ENCODE assay signal across 27 cellular contexts in the genomic region with DNA sequence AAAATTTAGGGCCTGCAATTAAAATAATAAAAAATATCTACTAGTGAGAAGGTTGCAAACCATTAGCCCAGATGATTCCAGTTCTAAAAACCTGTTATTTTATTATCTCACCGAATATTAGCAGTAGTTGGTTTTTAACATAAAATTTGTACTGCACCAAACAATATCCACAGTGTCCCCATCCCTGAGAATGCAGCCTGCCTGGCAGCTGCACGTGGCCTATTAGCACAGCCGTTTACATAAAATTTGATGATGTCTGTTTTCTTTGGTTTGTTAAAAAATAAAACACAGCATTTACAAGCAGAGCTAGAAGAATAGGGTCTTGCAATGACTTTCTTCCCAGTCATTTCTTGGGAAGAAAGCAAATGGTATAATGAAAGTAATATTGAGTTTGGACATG. TPM values are rescaled to one million over a fixed set of nuclear protein-coding genes. Genes with fewer than 3 reads are reported as not detected.
DNase-seq lines count a peak whose midpoint lies in the region; ATAC-seq and TF ChIP-seq lines count a peak whose summit lies in the region.
"Had no signal": no experiment of that assay in that cellular context is flagged by ENCODE, and none has a peak within 500 bp of the region (broad histone marks: within the 10 kb centered on the region; RNA-seq: fewer than 3 reads in every experiment).

No MANE protein-coding gene starts in this region.

- H3K4me1 ChIP-seq in parathyroid adenoma: no peaks in the 10 kb centered on the region
- H3K4me1 ChIP-seq: A549, BE2C, BLaER1 had no signal

- intact Hi-C loops in dorsolateral prefrontal cortex (cut with DNase I): no loop called here

- no peak overlapping the region for H3K27ac Mint-ChIP-seq in immature natural killer cell
- H3K27ac Mint-ChIP-seq: CD14-positive monocyte; CD4-positive, alpha-beta memory T cell; CD4-positive, CD25-positive, alpha-beta regulatory T cell; CD8-positive, alpha-beta memory T cell had no signal

- H3K9me3 ChIP-seq in parathyroid adenoma (ENCODE audit: control insufficient read depth, low read length): no peaks in the 10 kb centered on the region
- H3K9me3 ChIP-seq: A549, BE2C, BLaER1 had no signal

- no peaks in the 10 kb centered on the region for H3K27me3 Mint-ChIP-seq in immature natural killer cell (ENCODE audit: low read depth in 3 of 3)
- H3K27me3 Mint-ChIP-seq in activated T-cell treated with anti-CD3 and anti-CD28 coated beads, Interleukin-2, amount 50 U/mL, for 4 hours (ENCODE audit: low read depth): no peaks in the 10 kb centered on the region
- H3K27me3 Mint-ChIP-seq: CD4-positive, alpha-beta memory T cell; CD4-positive, CD25-positive, alpha-beta regulatory T cell; CD8-positive, alpha-beta memory T cell had no signal

- H3K4me3 Mint-ChIP-seq in immature natural killer cell: no peak overlapping the region
- H3K4me3 Mint-ChIP-seq in activated T-cell treated with anti-CD3 and anti-CD28 coated beads, Interleukin-2, amount 50 U/mL, for 4 hours: no peak overlapping the region
- H3K4me3 Mint-ChIP-seq: CD14-positive monocyte; CD4-positive, alpha-beta memory T cell; CD4-positive, CD25-positive, alpha-beta regulatory T cell; CD8-positive, alpha-beta memory T cell had no signal

- no peaks in the 10 kb centered on the region for H3K36me3 Mint-ChIP-seq in immature natural killer cell
- no peaks in the 10 kb centered on the region for H3K36me3 Mint-ChIP-seq in activated T-cell treated with anti-CD3 and anti-CD28 coated beads, Interleukin-2, amount 50 U/mL, for 4 hours (ENCODE audit: insufficient read depth)
- H3K36me3 Mint-ChIP-seq: CD14-positive monocyte; CD4-positive, alpha-beta memory T cell; CD4-positive, CD25-positive, alpha-beta regulatory T cell; CD8-positive, alpha-beta memory T cell had no signal

- no peaks in the 10 kb centered on the region for H3K36me3 ChIP-seq in parathyroid adenoma (ENCODE audit: control insufficient read depth, insufficient read depth, low read length)
- H3K36me3 ChIP-seq: BE2C, BLaER1 had no signal

- TF ChIP-seq CTCF in dorsolateral prefrontal cortex (IDR thresholded peaks at IDR 0.05 in 54 of 56, conservative IDR thresholded peaks at IDR 0.05 in 2 of 56; ENCODE audit: low read depth in 1 of 56, partially characterized antibody in 56 of 56): no peak
- TF ChIP-seq CTCF in parathyroid adenoma (IDR thresholded peaks at IDR 0.05): no peak

- H2AFZ ChIP-seq in parathyroid adenoma: no peak overlapping the region

- H3K4me1 Mint-ChIP-seq in immature natural killer cell: no peaks in the 10 kb centered on the region
- no peaks in the 10 kb centered on the region for H3K4me1 Mint-ChIP-seq in activated T-cell treated with anti-CD3 and anti-CD28 coated beads, Interleukin-2, amount 50 U/mL, for 4 hours (ENCODE audit: low read depth)
- H3K4me1 Mint-ChIP-seq: CD14-positive monocyte; CD4-positive, alpha-beta memory T cell; CD4-positive, CD25-positive, alpha-beta regulatory T cell; CD8-positive, alpha-beta memory T cell had no signal

- no peak for ATAC-seq in activated T-cell treated with anti-CD3 and anti-CD28 coated beads, Interleukin-2, amount 50 U/mL, for 4 hours
- ATAC-seq: A549, GM12878 had no signal

- H3K27ac ChIP-seq in dorsolateral prefrontal cortex (peak overlapping the region in 45 of 59 donors; percentile 7 to 73 (median 41)), parathyroid adenoma (no peak overlapping the region), substantia nigra (ENCODE audit: low read depth, low read length, poor library complexity, severe bottlenecking) (peak overlapping the region; percentile 32)
- H3K27ac ChIP-seq: 22Rv1, A549, BLaER1 had no signal

- H3K27me3 ChIP-seq in dorsolateral prefrontal cortex: no peaks in the 10 kb centered on the region
- H3K27me3 ChIP-seq in parathyroid adenoma (ENCODE audit: control insufficient read depth, insufficient read depth, low read length): no peaks in the 10 kb centered on the region
- H3K27me3 ChIP-seq: BE2C, BLaER1 had no signal

- peak; percentile 38 for DNase-seq in Ammon's horn (ENCODE audit: low spot score)
- no peak for DNase-seq in dorsolateral prefrontal cortex
- DNase-seq in substantia nigra (lab: John Stamatoyannopoulos, UW): peak in 6 of 49 donors; percentile 0 to 25 (median 4)
- no peak for DNase-seq in dedifferentiated amniotic fluid mesenchymal stem cell (ENCODE audit: extremely low spot score)
- DNase-seq in immature natural killer cell: no peak
- DNase-seq in activated T-cell treated with anti-CD3 and anti-CD28 coated beads, Interleukin-2, amount 50 U/mL, for 4 hours: no peak
- DNase-seq: AML-193; BE2C; CD4-positive, alpha-beta memory T cell; CD4-positive, CD25-positive, alpha-beta regulatory T cell; CD8-positive, alpha-beta memory T cell; COR-L47; DMS 273 treated with DMSO at 0.1 percent for 48 hours; DMS153; DMS53; DMS79; DND-41; EL; GDM1 had no signal

- no peak overlapping the region for H3K9ac ChIP-seq in parathyroid adenoma
- H3K9ac ChIP-seq: BLaER1 had no signal

- no peak overlapping the region for H3K4me2 ChIP-seq in parathyroid adenoma (ENCODE audit: low read length)
- H3K4me2 ChIP-seq: A549, BLaER1 had no signal

- no peaks in the 10 kb centered on the region for H3K79me2 ChIP-seq in parathyroid adenoma

- H3K4me3 ChIP-seq in dorsolateral prefrontal cortex (peak overlapping the region in 10 of 59 donors; percentile 4 to 31 (median 10)), parathyroid adenoma (ENCODE audit: low read depth, low read length) (peak overlapping the region; percentile 20)
- H3K4me3 ChIP-seq: A549, BLaER1, GM12878 had no signal

- H3K9me3 Mint-ChIP-seq in immature natural killer cell: peaks cover 0 to 7% (median 4%) of the 10 kb centered on the region in 6 donors
- H3K9me3 Mint-ChIP-seq in activated T-cell treated with anti-CD3 and anti-CD28 coated beads, Interleukin-2, amount 50 U/mL, for 4 hours: no peaks in the 10 kb centered on the region
- H3K9me3 Mint-ChIP-seq: CD14-positive monocyte; CD4-positive, alpha-beta memory T cell had no signal

RNA-seq across cellular contexts. Expression of gene FUT9, which starts 58.2 kb away (rescaled TPM):
- 10 to 100 TPM; 37.9 to 88.0 (median 63.2) TPM for total RNA-seq in dorsolateral prefrontal cortex
- not detected for polyA plus RNA-seq in immature natural killer cell
- not detected for total RNA-seq in activated T-cell treated with anti-CD3 and anti-CD28 coated beads, Interleukin-2, amount 50 U/mL, for 4 hours
- total RNA-seq: A172; CD4-positive, alpha-beta memory T cell; CD4-positive, CD25-positive, alpha-beta regulatory T cell; CD8-positive, alpha-beta memory T cell; G401; GM12878 had no signal
- polyA plus RNA-seq: A549; CD14-positive monocyte; CD4-positive, alpha-beta memory T cell; CD4-positive, CD25-positive, alpha-beta regulatory T cell; CD8-positive, alpha-beta memory T cell; GM12878 had no signal

Comparison
In these comparisons a context has a peak if more than half of its experiments do, and no peak if none do; other contexts are left out.
1. RNA of gene FUT9, which starts 58.2 kb away (total RNA-seq): 37.9 to 88.0 TPM in dorsolateral prefrontal cortex; not detected in activated T-cell treated with anti-CD3 and anti-CD28 coated beads, Interleukin-2, amount 50 U/mL, for 4 hours; every median in the first group is over 10 times any median in the second.